In the genomic region with DNA sequence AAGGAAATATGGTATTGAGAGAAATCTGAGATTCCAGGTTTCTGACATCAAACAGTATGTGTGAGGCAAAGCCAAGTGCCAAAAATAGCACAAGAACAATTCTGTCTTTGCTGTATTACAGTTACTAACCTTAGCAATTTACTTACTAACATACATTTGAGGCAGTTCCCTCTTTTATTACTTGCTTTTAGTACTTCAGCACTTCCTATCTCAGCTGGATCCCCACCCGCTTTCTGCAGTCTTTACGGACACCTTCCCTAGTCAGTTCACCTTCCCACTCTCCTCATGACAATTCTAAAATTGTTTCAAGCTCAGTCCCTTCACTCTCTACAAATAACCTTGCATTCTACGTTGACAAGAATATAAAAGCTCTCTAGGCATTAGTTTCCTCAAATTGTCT, we compare ENCODE assay signal across 1 cellular context.
TF ChIP-seq lines count a peak whose summit lies in the region.

No MANE protein-coding gene starts in this region.

TF ChIP-seq in K562, 482 proteins besides CTCF, POLR2A, EP300 and RAD21 (continued from another document):
- TF ChIP-seq, protein P1, sequence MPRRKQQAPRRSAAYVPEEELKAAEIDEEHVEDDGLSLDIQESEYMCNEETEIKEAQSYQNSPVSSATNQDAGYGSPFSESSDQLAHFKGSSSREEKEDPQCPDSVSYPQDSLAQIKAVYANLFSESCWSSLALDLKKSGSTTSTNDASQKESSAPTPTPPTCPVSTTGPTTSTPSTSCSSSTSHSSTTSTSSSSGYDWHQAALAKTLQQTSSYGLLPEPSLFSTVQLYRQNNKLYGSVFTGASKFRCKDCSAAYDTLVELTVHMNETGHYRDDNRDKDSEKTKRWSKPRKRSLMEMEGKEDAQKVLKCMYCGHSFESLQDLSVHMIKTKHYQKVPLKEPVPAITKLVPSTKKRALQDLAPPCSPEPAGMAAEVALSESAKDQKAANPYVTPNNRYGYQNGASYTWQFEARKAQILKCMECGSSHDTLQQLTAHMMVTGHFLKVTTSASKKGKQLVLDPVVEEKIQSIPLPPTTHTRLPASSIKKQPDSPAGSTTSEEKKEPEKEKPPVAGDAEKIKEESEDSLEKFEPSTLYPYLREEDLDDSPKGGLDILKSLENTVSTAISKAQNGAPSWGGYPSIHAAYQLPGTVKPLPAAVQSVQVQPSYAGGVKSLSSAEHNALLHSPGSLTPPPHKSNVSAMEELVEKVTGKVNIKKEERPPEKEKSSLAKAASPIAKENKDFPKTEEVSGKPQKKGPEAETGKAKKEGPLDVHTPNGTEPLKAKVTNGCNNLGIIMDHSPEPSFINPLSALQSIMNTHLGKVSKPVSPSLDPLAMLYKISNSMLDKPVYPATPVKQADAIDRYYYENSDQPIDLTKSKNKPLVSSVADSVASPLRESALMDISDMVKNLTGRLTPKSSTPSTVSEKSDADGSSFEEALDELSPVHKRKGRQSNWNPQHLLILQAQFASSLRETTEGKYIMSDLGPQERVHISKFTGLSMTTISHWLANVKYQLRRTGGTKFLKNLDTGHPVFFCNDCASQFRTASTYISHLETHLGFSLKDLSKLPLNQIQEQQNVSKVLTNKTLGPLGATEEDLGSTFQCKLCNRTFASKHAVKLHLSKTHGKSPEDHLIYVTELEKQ (CRISPR knock-in tag; IDR thresholded peaks at IDR 0.05), result no peak
- TF ChIP-seq POLR3G (IDR thresholded peaks at IDR 0.05; ENCODE audit: extremely low read depth, insufficient read length, insufficient replicate concordance), result no peak
- TF ChIP-seq MAZ (CRISPR knock-in tag; conservative IDR thresholded peaks at IDR 0.05 in 1 of 2, IDR thresholded peaks at IDR 0.05 in 1 of 2), result no peak
- TF ChIP-seq, protein P2, sequence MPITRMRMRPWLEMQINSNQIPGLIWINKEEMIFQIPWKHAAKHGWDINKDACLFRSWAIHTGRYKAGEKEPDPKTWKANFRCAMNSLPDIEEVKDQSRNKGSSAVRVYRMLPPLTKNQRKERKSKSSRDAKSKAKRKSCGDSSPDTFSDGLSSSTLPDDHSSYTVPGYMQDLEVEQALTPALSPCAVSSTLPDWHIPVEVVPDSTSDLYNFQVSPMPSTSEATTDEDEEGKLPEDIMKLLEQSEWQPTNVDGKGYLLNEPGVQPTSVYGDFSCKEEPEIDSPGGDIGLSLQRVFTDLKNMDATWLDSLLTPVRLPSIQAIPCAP (CRISPR knock-in tag; IDR thresholded peaks at IDR 0.05; ENCODE audit: borderline replicate concordance), result no peak
- TF ChIP-seq HEY1 (CRISPR knock-in tag; IDR thresholded peaks at IDR 0.05; ENCODE audit: borderline replicate concordance), result no peak
- no peak for TF ChIP-seq ESRRA (IDR thresholded peaks at IDR 0.05; ENCODE audit: borderline replicate concordance, low read depth)
- no peak for TF ChIP-seq ERF (CRISPR knock-in tag; IDR thresholded peaks at IDR 0.05)
- TF ChIP-seq ELF4 (CRISPR knock-in tag; IDR thresholded peaks at IDR 0.05), result no peak
- no peak for TF ChIP-seq NFIC (IDR thresholded peaks at IDR 0.05)
TF ChIP-seq in K562: peak in this region for 0.
